ENCODE assay signal across 8 cellular contexts in genomic region chr6:166556871-166557322, GRCh38. TPM values are rescaled to one million over a fixed set of nuclear protein-coding genes. Genes with fewer than 3 reads are reported as not detected.
DNase-seq lines count a peak whose midpoint lies in the region; ATAC-seq and TF ChIP-seq lines count a peak whose summit lies in the region.

No MANE protein-coding gene starts in this region.

- H3K4me1 ChIP-seq in adrenal gland (replicated peaks in 1 of 2) (peaks cover 5 to 6% of the 10 kb centered on the region in 2 donors), heart right ventricle (peaks cover 10 to 65% (median 50%) of the 10 kb centered on the region in 9 donors)

- H3K9me3 ChIP-seq in adrenal gland (replicated peaks in 1 of 3) (no peaks in the 10 kb centered on the region), heart right ventricle (peaks cover 0 to 19% (median 7%) of the 10 kb centered on the region in 11 donors)

- TF ChIP-seq CTCF in adrenal gland (IDR thresholded peaks at IDR 0.05), result no peak
- TF ChIP-seq CTCF in heart right ventricle (IDR thresholded peaks at IDR 0.05), result peak in 2 of 9 donors; percentile 24 to 31

- H3K27ac ChIP-seq in adrenal gland (peak overlapping the region in 3 of 5 donors; percentile 39 to 69 (median 53)), heart right ventricle (peak overlapping the region in 9 of 10 donors; percentile 62 to 87 (median 76))

- no peak overlapping the region for H3K4me3 ChIP-seq in adrenal gland
- peak overlapping the region in 4 of 10 donors; percentile 9 to 32 (median 24) for H3K4me3 ChIP-seq in heart right ventricle
- no peak overlapping the region for H3K4me3 ChIP-seq in skeletal muscle cell (ENCODE audit: low read depth, low read length)

- intact Hi-C loops in adrenal gland (cut with DNase I) (no loop called here), heart right ventricle (cut with DNase I) (loop anchor here in 6 of 10 donors (1.0 to 5.0 kb wide), 6 partner anchors 18 to 70 kb away; partner anchors contain the start of gene RPS6KA2 (in 6 of the 6))

- peak; percentile 87 to 98 (median 94) for ATAC-seq in heart right ventricle
- no peak for ATAC-seq in GM18519 (IDR thresholded peaks at IDR 0.05; ENCODE audit: low FRiP score, unreplicated experiment)
- no peak for ATAC-seq in HG02970 (IDR thresholded peaks at IDR 0.05; ENCODE audit: low FRiP score, unreplicated experiment)
- no peak for ATAC-seq in HG02938 (IDR thresholded peaks at IDR 0.05; ENCODE audit: unreplicated experiment)

- 17 to 77% (median 56%) methylated on average over 9 to 16 of the region's 16 CpGs for WGBS in adrenal gland, 4 donors
- 27 to 43% methylated on average over 16 of the region's 16 CpGs for WGBS in heart right ventricle, 2 donors

- peak; percentile 40 to 42 for DNase-seq in AML-193 (lab: John Stamatoyannopoulos, UW)
- DNase-seq in HT1080 (ENCODE audit: low read depth), result peak; percentile 99
- peak; percentile 71 to 95 (median 93) for DNase-seq in adrenal gland
- DNase-seq in heart right ventricle, result peak; percentile 80 to 90
- peak; percentile 88 for DNase-seq in skeletal muscle cell (ENCODE audit: low read depth)

- peak in 1 of 2 donors; percentile 30 for TF ChIP-seq POLR2A in adrenal gland (IDR thresholded peaks at IDR 0.05)

- H3K27me3 ChIP-seq in adrenal gland (no peaks in the 10 kb centered on the region), heart right ventricle (no peaks in the 10 kb centered on the region)

- H3K36me3 ChIP-seq in adrenal gland (replicated peaks in 1 of 2) (no peaks in the 10 kb centered on the region), heart right ventricle (no peaks in the 10 kb centered on the region)

RNA-seq across cellular contexts. Expression of gene RAMACL, which starts 29.6 kb away (rescaled TPM):
- total RNA-seq in HT1080 (2014; rRNA removed; shearing (Covaris generic)), result 0.07 and 0.19 TPM in 2 replicates
- 0.14 TPM in 2 replicates for polyA plus RNA-seq in HT1080 (2015; cell fraction: cytosol; rRNA removed)
- 0.17 and 0.23 TPM in 2 replicates for polyA plus RNA-seq in HT1080 (2015; cell fraction: nucleus; rRNA removed)
- 1 to 10 TPM in 4 of 8 donors, under 1 TPM in 4; 0.14 to 4.2 (median 0.80) TPM for total RNA-seq in adrenal gland
- polyA plus RNA-seq in adrenal gland, result under 1 TPM; 0.20 to 0.24 (median 0.22) TPM
- 1 to 10 TPM in 4 of 10 donors, under 1 TPM in 6; 0.25 to 2.4 (median 0.74) TPM for total RNA-seq in heart right ventricle
- under 1 TPM; 0.20 to 0.29 TPM for polyA plus RNA-seq in heart right ventricle

Comparison
In these comparisons a context has a peak if more than half of its experiments do, and no peak if none do; other contexts are left out.
1. DNase-seq: peak in every context shown above with its lines; median percentile 99 in HT1080; 93 in adrenal gland; 88 in skeletal muscle cell; 85 in heart right ventricle; 41 in AML-193.
2. ATAC-seq: peak in heart right ventricle (8 of 8); none in GM18519 (single experiment), HG02970 (single experiment) and HG02938 (single experiment).
3. intact Hi-C loops: an anchor here in heart right ventricle (1.0 to 5.0 kb wide); none called in adrenal gland.